ENCODE assay signal across 18 cellular contexts in the genomic region with DNA sequence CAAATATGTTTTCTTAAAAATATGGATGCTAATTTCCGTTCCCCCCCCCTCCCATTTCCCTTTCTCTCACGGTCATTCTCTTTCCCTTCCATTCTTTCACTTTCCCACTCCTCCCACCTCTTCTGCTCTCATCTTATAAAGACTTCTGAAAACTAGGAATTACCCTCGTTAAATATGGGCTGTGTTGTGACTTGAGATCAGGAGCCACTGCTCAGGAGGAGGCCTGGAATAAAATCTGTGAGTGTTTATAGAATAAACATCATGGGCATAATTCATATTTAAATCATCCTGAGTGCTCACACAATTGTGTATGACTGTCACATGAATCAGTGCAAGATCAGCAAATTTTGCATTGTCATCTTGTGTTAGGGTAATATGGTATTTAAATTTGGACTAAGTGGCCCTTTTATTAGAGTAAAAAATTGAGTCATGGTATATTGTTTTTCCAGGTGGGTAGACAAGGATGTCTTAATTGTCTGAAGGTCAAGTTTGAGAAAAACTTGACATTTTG.
A peak's percentile ranks its signal among the peaks of the same experiment; 100 is the strongest.
DNase-seq lines count a peak whose midpoint lies in the region; ATAC-seq, FAIRE-seq and TF ChIP-seq lines count a peak whose summit lies in the region.
"Had no signal": no experiment of that assay in that cellular context is flagged by ENCODE, and none has a peak within 500 bp of the region (broad histone marks: within the 10 kb centered on the region; RNA-seq: fewer than 3 reads in every experiment).

No MANE protein-coding gene starts in this region.

- no peak overlapping the region for H3K4me3 ChIP-seq in kidney (ENCODE audit: low read length in 2 of 2)
- H3K4me3 ChIP-seq: testis had no signal

- H3K36me3 ChIP-seq in kidney (ENCODE audit: control insufficient read depth in 1 of 2, insufficient read depth in 2 of 2, low read length in 2 of 2), result no peaks in the 10 kb centered on the region

- H3K9me3 Mint-ChIP-seq in stimulated activated naive CD8-positive, alpha-beta T cell treated with anti-CD3 and anti-CD28 coated beads, Interleukin-15, amount 100 ng/mL, for 72 hours, result no peaks in the 10 kb centered on the region
- H3K9me3 Mint-ChIP-seq in WTC11, result no peaks in the 10 kb centered on the region
- H3K9me3 Mint-ChIP-seq in stimulated activated effector memory CD8-positive, alpha-beta T cell treated with anti-CD3 and anti-CD28 coated beads, Interleukin-12 subunit alpha, Interleukin-12 subunit beta, amount 100 ng/mL, for 72 hours, result no peaks in the 10 kb centered on the region
- H3K9me3 Mint-ChIP-seq: naive B cell had no signal

- DNase-seq in stimulated activated naive CD8-positive, alpha-beta T cell treated with anti-CD3 and anti-CD28 coated beads, Interleukin-15, Interleukin-2, amounts not matched to agents 100 U/mL and 50 U/mL, for 24 hours, result no peak
- DNase-seq in stimulated activated naive CD8-positive, alpha-beta T cell treated with anti-CD3 and anti-CD28 coated beads, Interleukin-15, amount 100 ng/mL, for 72 hours, result no peak
- DNase-seq in WTC11 (ENCODE audit: low spot score) (no peak), epithelial cell of prostate (ENCODE audit: low read depth, low spot score) (no peak), SIG-M5 treated with dmso at 0.1 percent for 504 hours (lab: John Stamatoyannopoulos, UW; ENCODE audit: unreplicated experiment) (no peak), kidney (no peak), AG08395 (ENCODE audit: low spot score) (no peak)
- DNase-seq in stimulated activated effector memory CD8-positive, alpha-beta T cell treated with anti-CD3 and anti-CD28 coated beads, Interleukin-12 subunit alpha, Interleukin-12 subunit beta, amount 100 ng/mL, for 72 hours (ENCODE audit: low spot score in 2 of 2), result no peak
- DNase-seq: effector CD8-positive, alpha-beta T cell; left ventricle myocardium superior; naive B cell; NCI-H1694 treated with DMSO at 0.1 percent for 48 hours; NCI-H510A; stimulated activated CD4-positive, alpha-beta T cell treated with anti-CD3 and anti-CD28 coated beads, Interleukin-1b, Interleukin-23, amount 100 ng/mL, for 48 hours; testis had no signal

- H3K27me3 Mint-ChIP-seq in stimulated activated naive CD8-positive, alpha-beta T cell treated with anti-CD3 and anti-CD28 coated beads, Interleukin-15, amount 100 ng/mL, for 72 hours, result no peaks in the 10 kb centered on the region
- no peaks in the 10 kb centered on the region for H3K27me3 Mint-ChIP-seq in WTC11 (ENCODE audit: low read depth)
- H3K27me3 Mint-ChIP-seq: B cell, naive B cell had no signal

- H3K27ac ChIP-seq in epithelial cell of prostate, result peak overlapping the region; percentile 76
- H3K27ac ChIP-seq in kidney (ENCODE audit: low read depth in 2 of 2, low read length in 2 of 2), result no peak overlapping the region
- H3K27ac ChIP-seq: testis had no signal

- POLR2A ChIA-PET in WTC11 (lab: Charles Lee), result no interaction called here

- intact Hi-C loops in kidney (cut with DNase I), result no loop called here

- peaks cover 0 to 3% of the 10 kb centered on the region in 2 donors for H3K4me1 ChIP-seq in kidney (ENCODE audit: control insufficient read depth in 1 of 2, insufficient read depth in 1 of 2, low read depth in 1 of 2, low read length in 2 of 2)

- peak; percentile 49 for ATAC-seq in stimulated activated naive CD8-positive, alpha-beta T cell treated with anti-CD3 and anti-CD28 coated beads, Interleukin-15, Interleukin-2, amounts not matched to agents 100 U/mL and 50 U/mL, for 24 hours
- ATAC-seq in stimulated activated naive CD8-positive, alpha-beta T cell treated with anti-CD3 and anti-CD28 coated beads, Interleukin-15, amount 100 ng/mL, for 72 hours, result no peak
- no peak for ATAC-seq in WTC11
- peak; percentile 56 for ATAC-seq in stimulated activated effector memory CD8-positive, alpha-beta T cell treated with anti-CD3 and anti-CD28 coated beads, Interleukin-12 subunit alpha, Interleukin-12 subunit beta, amount 100 ng/mL, for 72 hours
- ATAC-seq: left ventricle myocardium superior had no signal

- CTCF ChIA-PET in WTC11 (lab: Charles Lee), result no interaction called here

- TF ChIP-seq CTCF in WTC11 (IDR thresholded peaks at IDR 0.05), result no peak
- no peak for TF ChIP-seq CTCF in kidney (IDR thresholded peaks at IDR 0.05; ENCODE audit: borderline replicate concordance, extremely low read depth, insufficient read depth)

- peaks cover 46% of the 10 kb centered on the region for H3K4me1 Mint-ChIP-seq in stimulated activated naive CD8-positive, alpha-beta T cell treated with anti-CD3 and anti-CD28 coated beads, Interleukin-15, amount 100 ng/mL, for 72 hours
- peaks cover 53% of the 10 kb centered on the region for H3K4me1 Mint-ChIP-seq in WTC11
- peaks cover 18% of the 10 kb centered on the region for H3K4me1 Mint-ChIP-seq in stimulated activated effector memory CD8-positive, alpha-beta T cell treated with anti-CD3 and anti-CD28 coated beads, Interleukin-12 subunit alpha, Interleukin-12 subunit beta, amount 100 ng/mL, for 72 hours
- H3K4me1 Mint-ChIP-seq: B cell, naive B cell had no signal

- FAIRE-seq in kidney (lab: Jason Lieb, UNC), result no peak
- FAIRE-seq: frontal cortex, TTC549 had no signal

- no peak overlapping the region for H3K4me3 Mint-ChIP-seq in stimulated activated naive CD8-positive, alpha-beta T cell treated with anti-CD3 and anti-CD28 coated beads, Interleukin-15, amount 100 ng/mL, for 72 hours
- no peak overlapping the region for H3K4me3 Mint-ChIP-seq in WTC11
- no peak overlapping the region for H3K4me3 Mint-ChIP-seq in stimulated activated effector memory CD8-positive, alpha-beta T cell treated with anti-CD3 and anti-CD28 coated beads, Interleukin-12 subunit alpha, Interleukin-12 subunit beta, amount 100 ng/mL, for 72 hours
- H3K4me3 Mint-ChIP-seq: B cell, naive B cell had no signal

- no peaks in the 10 kb centered on the region for H3K9me3 ChIP-seq in kidney (ENCODE audit: control insufficient read depth in 1 of 2, low read length in 2 of 2)
- H3K9me3 ChIP-seq: testis had no signal

- H3K9ac ChIP-seq in kidney (ENCODE audit: low read length in 2 of 2), result no peak overlapping the region

- H3K36me3 Mint-ChIP-seq in WTC11, result no peaks in the 10 kb centered on the region
- H3K36me3 Mint-ChIP-seq in stimulated activated effector memory CD8-positive, alpha-beta T cell treated with anti-CD3 and anti-CD28 coated beads, Interleukin-12 subunit alpha, Interleukin-12 subunit beta, amount 100 ng/mL, for 72 hours, result no peaks in the 10 kb centered on the region

- no peak overlapping the region for H3K27ac Mint-ChIP-seq in stimulated activated naive CD8-positive, alpha-beta T cell treated with anti-CD3 and anti-CD28 coated beads, Interleukin-15, amount 100 ng/mL, for 72 hours
- peak overlapping the region; percentile 43; the same call in 1 of the 2 replicates for H3K27ac Mint-ChIP-seq in WTC11
- no peak overlapping the region for H3K27ac Mint-ChIP-seq in stimulated activated effector memory CD8-positive, alpha-beta T cell treated with anti-CD3 and anti-CD28 coated beads, Interleukin-12 subunit alpha, Interleukin-12 subunit beta, amount 100 ng/mL, for 72 hours
- H3K27ac Mint-ChIP-seq: B cell had no signal

TF ChIP-seq in WTC11, 78 proteins besides CTCF, POLR2A, EP300 and RAD21 (continues in another document):
- no peak for TF ChIP-seq FOXK1 (CRISPR knock-in tag; IDR thresholded peaks at IDR 0.05)
- no peak for TF ChIP-seq GABPB1 (CRISPR knock-in tag; IDR thresholded peaks at IDR 0.05)
- TF ChIP-seq ATF1 (CRISPR knock-in tag; IDR thresholded peaks at IDR 0.05), result no peak
- TF ChIP-seq, protein P1, sequence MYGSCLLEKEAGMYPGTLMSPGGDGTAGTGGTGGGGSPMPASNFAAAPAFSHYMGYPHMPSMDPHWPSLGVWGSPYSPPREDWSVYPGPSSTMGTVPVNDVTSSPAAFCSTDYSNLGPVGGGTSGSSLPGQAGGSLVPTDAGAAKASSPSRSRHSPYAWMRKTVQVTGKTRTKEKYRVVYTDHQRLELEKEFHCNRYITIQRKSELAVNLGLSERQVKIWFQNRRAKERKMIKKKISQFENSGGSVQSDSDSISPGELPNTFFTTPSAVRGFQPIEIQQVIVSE (CRISPR knock-in tag; IDR thresholded peaks at IDR 0.05; ENCODE audit: borderline replicate concordance), result no peak
- TF ChIP-seq, protein P2, sequence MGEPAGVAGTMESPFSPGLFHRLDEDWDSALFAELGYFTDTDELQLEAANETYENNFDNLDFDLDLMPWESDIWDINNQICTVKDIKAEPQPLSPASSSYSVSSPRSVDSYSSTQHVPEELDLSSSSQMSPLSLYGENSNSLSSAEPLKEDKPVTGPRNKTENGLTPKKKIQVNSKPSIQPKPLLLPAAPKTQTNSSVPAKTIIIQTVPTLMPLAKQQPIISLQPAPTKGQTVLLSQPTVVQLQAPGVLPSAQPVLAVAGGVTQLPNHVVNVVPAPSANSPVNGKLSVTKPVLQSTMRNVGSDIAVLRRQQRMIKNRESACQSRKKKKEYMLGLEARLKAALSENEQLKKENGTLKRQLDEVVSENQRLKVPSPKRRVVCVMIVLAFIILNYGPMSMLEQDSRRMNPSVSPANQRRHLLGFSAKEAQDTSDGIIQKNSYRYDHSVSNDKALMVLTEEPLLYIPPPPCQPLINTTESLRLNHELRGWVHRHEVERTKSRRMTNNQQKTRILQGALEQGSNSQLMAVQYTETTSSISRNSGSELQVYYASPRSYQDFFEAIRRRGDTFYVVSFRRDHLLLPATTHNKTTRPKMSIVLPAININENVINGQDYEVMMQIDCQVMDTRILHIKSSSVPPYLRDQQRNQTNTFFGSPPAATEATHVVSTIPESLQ (CRISPR knock-in tag; IDR thresholded peaks at IDR 0.05), result no peak
- TF ChIP-seq, protein P3, sequence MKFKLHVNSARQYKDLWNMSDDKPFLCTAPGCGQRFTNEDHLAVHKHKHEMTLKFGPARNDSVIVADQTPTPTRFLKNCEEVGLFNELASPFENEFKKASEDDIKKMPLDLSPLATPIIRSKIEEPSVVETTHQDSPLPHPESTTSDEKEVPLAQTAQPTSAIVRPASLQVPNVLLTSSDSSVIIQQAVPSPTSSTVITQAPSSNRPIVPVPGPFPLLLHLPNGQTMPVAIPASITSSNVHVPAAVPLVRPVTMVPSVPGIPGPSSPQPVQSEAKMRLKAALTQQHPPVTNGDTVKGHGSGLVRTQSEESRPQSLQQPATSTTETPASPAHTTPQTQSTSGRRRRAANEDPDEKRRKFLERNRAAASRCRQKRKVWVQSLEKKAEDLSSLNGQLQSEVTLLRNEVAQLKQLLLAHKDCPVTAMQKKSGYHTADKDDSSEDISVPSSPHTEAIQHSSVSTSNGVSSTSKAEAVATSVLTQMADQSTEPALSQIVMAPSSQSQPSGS (CRISPR knock-in tag; IDR thresholded peaks at IDR 0.05; ENCODE audit: borderline replicate concordance, low read depth), result no peak
- TF ChIP-seq JUN (CRISPR knock-in tag; IDR thresholded peaks at IDR 0.05), result no peak
- TF ChIP-seq, protein P4, sequence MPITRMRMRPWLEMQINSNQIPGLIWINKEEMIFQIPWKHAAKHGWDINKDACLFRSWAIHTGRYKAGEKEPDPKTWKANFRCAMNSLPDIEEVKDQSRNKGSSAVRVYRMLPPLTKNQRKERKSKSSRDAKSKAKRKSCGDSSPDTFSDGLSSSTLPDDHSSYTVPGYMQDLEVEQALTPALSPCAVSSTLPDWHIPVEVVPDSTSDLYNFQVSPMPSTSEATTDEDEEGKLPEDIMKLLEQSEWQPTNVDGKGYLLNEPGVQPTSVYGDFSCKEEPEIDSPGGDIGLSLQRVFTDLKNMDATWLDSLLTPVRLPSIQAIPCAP (CRISPR knock-in tag; IDR thresholded peaks at IDR 0.05), result no peak
- no peak for TF ChIP-seq ZNF121 (CRISPR knock-in tag; IDR thresholded peaks at IDR 0.05)

Comparison
In these comparisons a context has a peak if more than half of its experiments do, and no peak if none do; other contexts are left out.
1. ATAC-seq: peak in stimulated activated naive CD8-positive, alpha-beta T cell treated with anti-CD3 and anti-CD28 coated beads, Interleukin-15, Interleukin-2, amounts not matched to agents 100 U/mL and 50 U/mL, for 24 hours (single experiment) and stimulated activated effector memory CD8-positive, alpha-beta T cell treated with anti-CD3 and anti-CD28 coated beads, Interleukin-12 subunit alpha, Interleukin-12 subunit beta, amount 100 ng/mL, for 72 hours (single experiment); none in stimulated activated naive CD8-positive, alpha-beta T cell treated with anti-CD3 and anti-CD28 coated beads, Interleukin-15, amount 100 ng/mL, for 72 hours (single experiment) and WTC11 (single experiment).